ENCODE assay signal across 12 cellular contexts in genomic region chr7:28953628-28954027, GRCh38. TPM values are rescaled to one million over a fixed set of nuclear protein-coding genes. Genes with fewer than 3 reads are reported as not detected.
DNase-seq lines count a peak whose midpoint lies in the region; ATAC-seq and TF ChIP-seq lines count a peak whose summit lies in the region.
"Had no signal": no experiment of that assay in that cellular context is flagged by ENCODE, and none has a peak within 500 bp of the region (broad histone marks: within the 10 kb centered on the region; RNA-seq: fewer than 3 reads in every experiment).

No MANE protein-coding gene starts in this region.

- no TSS peak for BruUV-seq in Caco-2 (replicated peaks; lab: Mats Ljungman, UMichigan)

- H4K20me1 ChIP-seq in BLaER1, result no peaks in the 10 kb centered on the region

- peaks cover 43% of the 10 kb centered on the region for H3K4me1 Mint-ChIP-seq in chondrocyte (ENCODE audit: low read depth)
- peaks cover 44% of the 10 kb centered on the region for H3K4me1 Mint-ChIP-seq in neural crest cell
- peaks cover 1% of the 10 kb centered on the region for H3K4me1 Mint-ChIP-seq in Caco-2 (ENCODE audit: low read depth, unreplicated experiment)

- POLR2A ChIA-PET in Caco-2 (lab: Charles Lee), result no interaction called here

- H3K4me2 ChIP-seq in BLaER1, result peak overlapping the region; percentile 90

- H3K9me3 ChIP-seq in BLaER1, result peaks cover 54% of the 10 kb centered on the region
- no peaks in the 10 kb centered on the region for H3K9me3 ChIP-seq in Caco-2

- H3K36me3 Mint-ChIP-seq in chondrocyte (ENCODE audit: low read depth), result no peaks in the 10 kb centered on the region
- H3K36me3 Mint-ChIP-seq in neural crest cell (ENCODE audit: low read depth), result no peaks in the 10 kb centered on the region
- no peaks in the 10 kb centered on the region for H3K36me3 Mint-ChIP-seq in Caco-2 (ENCODE audit: insufficient read depth, unreplicated experiment)

- CTCF ChIA-PET in Caco-2 (lab: Charles Lee), result no interaction called here

- H3K9me3 Mint-ChIP-seq in chondrocyte (ENCODE audit: low read depth) (no peaks in the 10 kb centered on the region), neural crest cell (no peaks in the 10 kb centered on the region), Caco-2 (ENCODE audit: unreplicated experiment) (no peaks in the 10 kb centered on the region)

- H3K4me3 ChIP-seq in BLaER1 (peak overlapping the region; percentile 66), Caco-2 (ENCODE audit: low read depth, low read length) (no peak overlapping the region)

- DNase-seq in M059J (ENCODE audit: low read depth), result peak; percentile 86
- DNase-seq in chondrocyte (ENCODE audit: low spot score), result no peak
- peak; percentile 28 for DNase-seq in neural crest cell (ENCODE audit: low read depth, low spot score)
- DNase-seq in GM20000 (ENCODE audit: low spot score), result no peak
- DNase-seq in Caco-2, result no peak
- DNase-seq: activated effector memory CD4-positive, alpha-beta T cell treated with anti-CD3 and anti-CD28 coated beads, Interleukin-2, amount 50 U/mL, for 16 hours; NCI-H2081 treated with DMSO at 0.1 percent for 48 hours had no signal

- H3K27me3 Mint-ChIP-seq in chondrocyte (ENCODE audit: low read depth) (peaks cover 7% of the 10 kb centered on the region), neural crest cell (ENCODE audit: low read depth) (peaks cover 13% of the 10 kb centered on the region), Caco-2 (ENCODE audit: insufficient read depth, unreplicated experiment) (no peaks in the 10 kb centered on the region)

- 0 out of 2 replicates have a peak, but pooled peaks cover 5% of the 10 kb centered on the region for H3K36me3 ChIP-seq in BLaER1
- no peaks in the 10 kb centered on the region for H3K36me3 ChIP-seq in Caco-2 (ENCODE audit: control insufficient read depth, insufficient read depth, low read length)

- intact Hi-C loops in Caco-2 (cut with micrococcal nuclease; ENCODE audit: unreplicated experiment), result no loop called here

- ATAC-seq in GM18520 (IDR thresholded peaks at IDR 0.05; ENCODE audit: unreplicated experiment), result no peak
- no peak for ATAC-seq in HG02852 (IDR thresholded peaks at IDR 0.05; ENCODE audit: unreplicated experiment)

- no peak overlapping the region for H3K4me3 Mint-ChIP-seq in chondrocyte (ENCODE audit: unreplicated experiment)
- H3K4me3 Mint-ChIP-seq in neural crest cell, result peak overlapping the region; percentile 72
- H3K4me3 Mint-ChIP-seq in Caco-2 (ENCODE audit: unreplicated experiment), result no peak overlapping the region

- H3K4me1 ChIP-seq in BLaER1 (peaks cover 81% of the 10 kb centered on the region), Caco-2 (peaks cover 17% of the 10 kb centered on the region; the same call in 1 of the 2 replicates)

- H3K27ac ChIP-seq in BLaER1, result peak overlapping the region; percentile 71
- H3K27ac ChIP-seq: C4-2B had no signal

- H3K27ac Mint-ChIP-seq in chondrocyte (ENCODE audit: unreplicated experiment) (peak overlapping the region; percentile 33), neural crest cell (ENCODE audit: unreplicated experiment) (no peak overlapping the region), Caco-2 (ENCODE audit: unreplicated experiment) (no peak overlapping the region)

- H3K9ac ChIP-seq in BLaER1, result peak overlapping the region; percentile 65

- peaks cover 27% of the 10 kb centered on the region for H3K27me3 ChIP-seq in BLaER1
- no peaks in the 10 kb centered on the region for H3K27me3 ChIP-seq in Caco-2 (replicated peaks; ENCODE audit: control insufficient read depth, insufficient read depth, low read length)

- TF ChIP-seq CTCF in chondrocyte (IDR thresholded peaks at IDR 0.05) (no peak), neural crest cell (conservative IDR thresholded peaks at IDR 0.05) (no peak), GM20000 (IDR thresholded peaks at IDR 0.05; ENCODE audit: extremely low read depth, missing control alignments) (no peak), Caco-2 (IDR thresholded peaks at IDR 0.05; ENCODE audit: insufficient read depth in 1 of 2, low read depth in 1 of 2, low read length in 1 of 2, severe bottlenecking in 1 of 2, unreplicated experiment in 1 of 2) (no peak)

RNA-seq across cellular contexts. Expression of gene TRIL, which starts 4.5 kb away (rescaled TPM):
- total RNA-seq in M059J (2014; rRNA removed; shearing (Covaris generic)), result 0.44 and 0.91 TPM in 2 replicates
- total RNA-seq in chondrocyte (0.92 to 1.7 TPM (median 0.92 TPM) in 3 replicates), neural crest cell (60.7 and 61.5 TPM in 2 replicates), Caco-2 (2022) (0.45 and 0.51 TPM in 2 replicates)
- total RNA-seq: T-helper 2 cell treated with Interferon-gamma antibody and Interleukin-4, amounts not matched to agents 100 ng/mL and 5 ng/mL, for 36 hours had no signal

Comparison
In these comparisons a context has a peak if more than half of its experiments do, and no peak if none do; other contexts are left out.
1. DNase-seq: peak in M059J (single experiment) and neural crest cell (single experiment); none in chondrocyte (single experiment), GM20000 (single experiment) and Caco-2 (0 of 2).
2. RNA of gene TRIL, which starts 4.5 kb away (total RNA-seq): 60.7 to 61.5 TPM in neural crest cell; 0.92 to 1.7 TPM in chondrocyte, 0.44 to 0.91 TPM in M059J and 0.45 to 0.51 TPM in Caco-2; every median in the first group is over 10 times any median in the second.